ENCODE assay signal across 8 cellular contexts in the genomic region with DNA sequence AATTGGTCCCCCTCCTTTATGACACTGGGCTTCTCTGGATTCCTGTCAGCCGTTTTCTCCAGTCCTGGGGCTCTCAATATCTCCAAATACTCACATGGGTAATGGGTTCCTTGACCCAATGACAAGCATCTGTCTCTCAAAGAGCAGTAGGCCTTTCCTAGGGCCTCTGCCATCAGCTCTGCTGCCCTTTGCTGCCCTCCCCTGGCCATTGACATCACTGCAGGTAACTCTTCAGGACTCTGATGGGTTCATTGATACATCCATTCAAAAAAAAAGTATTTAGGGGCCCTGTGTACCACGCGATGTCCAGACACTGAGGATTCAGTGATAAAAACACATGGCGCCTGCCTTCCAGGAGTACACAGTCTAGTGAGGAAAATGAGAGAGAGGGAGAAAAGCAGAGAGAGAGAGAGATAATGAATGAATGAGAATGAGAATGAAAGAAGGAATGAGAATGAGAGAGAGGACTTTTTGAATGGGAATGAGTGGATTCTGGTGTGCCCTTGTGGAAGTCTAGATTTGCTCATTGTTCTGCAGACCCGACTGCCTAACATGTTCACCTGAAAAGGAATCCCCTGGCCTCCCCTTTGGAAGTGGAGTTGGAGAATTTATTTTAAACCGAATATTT. TPM values are rescaled to one million over a fixed set of nuclear protein-coding genes. Genes with fewer than 3 reads are reported as not detected.
DNase-seq lines count a peak whose midpoint lies in the region; ATAC-seq and TF ChIP-seq lines count a peak whose summit lies in the region.

No MANE protein-coding gene starts in this region.

- DNase-seq in COLO668 (lab: John Stamatoyannopoulos, UW; ENCODE audit: unreplicated experiment) (peak; percentile 57), OCI-M1 (lab: John Stamatoyannopoulos, UW) (peak; percentile 82), fibroblast of the aortic adventitia (ENCODE audit: low read depth) (peak; percentile 52), non-pigmented ciliary epithelial cell (ENCODE audit: low read depth) (peak; percentile 5), superior temporal gyrus (ENCODE audit: extremely low spot score) (peak; percentile 91)
- DNase-seq in activated T-cell treated with anti-CD3 and anti-CD28 coated beads, Interleukin-2, amount 50 U/mL, for 48 hours: peak; percentile 82 to 83

- TF ChIP-seq CTCF in fibroblast of the aortic adventitia (IDR thresholded peaks at IDR 0.05; ENCODE audit: insufficient read depth, low read length): peak; percentile 92

- no peak overlapping the region for H3K4me3 ChIP-seq in fibroblast of the aortic adventitia (ENCODE audit: low read depth, low read length)

- ATAC-seq in GM19324 (IDR thresholded peaks at IDR 0.05; ENCODE audit: low FRiP score, unreplicated experiment) (peak; percentile 70), HG03354 (IDR thresholded peaks at IDR 0.05; ENCODE audit: poor library complexity, severe bottlenecking, unreplicated experiment) (peak; percentile 94)

RNA-seq across cellular contexts. Expression of gene OLFML1, which starts 42.6 kb away (rescaled TPM):
- total RNA-seq in fibroblast of the aortic adventitia (ENCODE audit: low replicate concordance): 27.1 and 75.0 TPM in 2 replicates

Comparison
In these comparisons a context has a peak if more than half of its experiments do, and no peak if none do; other contexts are left out.
1. DNase-seq: peak in every context shown above with its lines; median percentile 91 in superior temporal gyrus; 82 in activated T-cell treated with anti-CD3 and anti-CD28 coated beads, Interleukin-2, amount 50 U/mL, for 48 hours; 82 in OCI-M1; 57 in COLO668; 52 in fibroblast of the aortic adventitia; 5 in non-pigmented ciliary epithelial cell.